Comparison of ENCODE assay signal across 1 cellular context in genomic region chr2:111994042-111994441, GRCh38.
TF ChIP-seq lines count a peak whose summit lies in the region.

No MANE protein-coding gene starts in this region.

TF ChIP-seq in HepG2, 621 proteins besides CTCF, POLR2A, EP300 and RAD21 (continued from another document):
- TF ChIP-seq, protein P1, sequence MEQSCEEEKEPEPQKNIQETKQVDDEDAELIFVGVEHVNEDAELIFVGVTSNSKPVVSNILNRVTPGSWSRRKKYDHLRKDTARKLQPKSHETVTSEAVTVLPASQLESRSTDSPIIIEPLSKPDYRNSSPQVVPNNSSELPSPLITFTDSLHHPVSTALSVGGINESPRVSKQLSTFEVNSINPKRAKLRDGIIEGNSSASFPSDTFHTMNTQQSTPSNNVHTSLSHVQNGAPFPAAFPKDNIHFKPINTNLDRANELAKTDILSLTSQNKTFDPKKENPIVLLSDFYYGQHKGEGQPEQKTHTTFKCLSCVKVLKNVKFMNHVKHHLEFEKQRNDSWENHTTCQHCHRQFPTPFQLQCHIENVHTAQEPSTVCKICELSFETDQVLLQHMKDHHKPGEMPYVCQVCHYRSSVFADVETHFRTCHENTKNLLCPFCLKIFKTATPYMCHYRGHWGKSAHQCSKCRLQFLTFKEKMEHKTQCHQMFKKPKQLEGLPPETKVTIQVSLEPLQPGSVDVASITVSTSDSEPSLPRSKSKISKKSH (CRISPR knock-in tag; IDR thresholded peaks at IDR 0.05; ENCODE audit: borderline replicate concordance) = no peak
- TF ChIP-seq ZNF790 (CRISPR knock-in tag; IDR thresholded peaks at IDR 0.05; ENCODE audit: borderline replicate concordance) (no peak), CENPX (CRISPR knock-in tag; IDR thresholded peaks at IDR 0.05) (no peak)
TF ChIP-seq in HepG2: peak in this region for 0.
